14 cellular contexts compared by ENCODE assay signal in genomic region chr3:48848816-48849515, GRCh38. TPM values are rescaled to one million over a fixed set of nuclear protein-coding genes. Genes with fewer than 3 reads are reported as not detected.
DNase-seq lines count a peak whose midpoint lies in the region; ATAC-seq and TF ChIP-seq lines count a peak whose summit lies in the region.
"Had no signal": no experiment of that assay in that cellular context is flagged by ENCODE, and none has a peak within 500 bp of the region (broad histone marks: within the 10 kb centered on the region; RNA-seq: fewer than 3 reads in every experiment).

No MANE protein-coding gene starts in this region.

- peaks cover 6% of the 10 kb centered on the region for H3K36me3 Mint-ChIP-seq in activated CD4-positive, alpha-beta memory T cell treated with anti-CD3 and anti-CD28 coated beads for 36 hours
- peaks cover 8% of the 10 kb centered on the region for H3K36me3 Mint-ChIP-seq in activated CD4-positive, alpha-beta memory T cell treated with anti-CD3 and anti-CD28 coated beads, Interleukin-2, amount 10 ng/mL, durations not matched to agents 7 days and 5 days (ENCODE audit: low read depth)
- no peaks in the 10 kb centered on the region for H3K36me3 Mint-ChIP-seq in memory B cell
- H3K36me3 Mint-ChIP-seq in stimulated activated memory B cell treated with anti-CD40 and anti-IgM and Interleukin-4, amounts not matched to agents 10 μg/mL and 1 μg/mL and 100 μg/mL, for 72 hours = no peaks in the 10 kb centered on the region

- intact Hi-C loops in activated CD4-positive, alpha-beta memory T cell treated with anti-CD3 and anti-CD28 coated beads for 36 hours (cut with micrococcal nuclease) = loop anchor here (5.0 kb wide), 2 partner anchors 48 to 243 kb away; partner anchors contain the start of genes QRICH1 and SLC25A20

- no peaks in the 10 kb centered on the region for H3K9me3 Mint-ChIP-seq in activated CD4-positive, alpha-beta memory T cell treated with anti-CD3 and anti-CD28 coated beads for 36 hours
- H3K9me3 Mint-ChIP-seq in activated CD4-positive, alpha-beta memory T cell treated with anti-CD3 and anti-CD28 coated beads, Interleukin-2, amount 10 ng/mL, durations not matched to agents 7 days and 5 days = no peaks in the 10 kb centered on the region
- H3K9me3 Mint-ChIP-seq in memory B cell = no peaks in the 10 kb centered on the region
- H3K9me3 Mint-ChIP-seq in stimulated activated memory B cell treated with anti-CD40 and anti-IgM and Interleukin-4, amounts not matched to agents 10 μg/mL and 1 μg/mL and 100 μg/mL, for 72 hours = no peaks in the 10 kb centered on the region
- H3K9me3 Mint-ChIP-seq: activated naive CD4-positive, alpha-beta T cell treated with anti-CD3 and anti-CD28 coated beads for 36 hours had no signal

- peaks cover 28% of the 10 kb centered on the region for H3K4me1 Mint-ChIP-seq in activated CD4-positive, alpha-beta memory T cell treated with anti-CD3 and anti-CD28 coated beads for 36 hours (ENCODE audit: low read depth)
- H3K4me1 Mint-ChIP-seq in activated CD4-positive, alpha-beta memory T cell treated with anti-CD3 and anti-CD28 coated beads, Interleukin-2, amount 10 ng/mL, durations not matched to agents 7 days and 5 days = peaks cover 26% of the 10 kb centered on the region
- H3K4me1 Mint-ChIP-seq in memory B cell = peaks cover 16% of the 10 kb centered on the region
- peaks cover 20% of the 10 kb centered on the region for H3K4me1 Mint-ChIP-seq in stimulated activated memory B cell treated with anti-CD40 and anti-IgM and Interleukin-4, amounts not matched to agents 10 μg/mL and 1 μg/mL and 100 μg/mL, for 72 hours

- POLR2A ChIA-PET in activated CD4-positive, alpha-beta memory T cell treated with anti-CD3 and anti-CD28 coated beads for 36 hours (lab: Charles Lee) = no interaction called here
- POLR2A ChIA-PET in activated CD4-positive, alpha-beta memory T cell treated with anti-CD3 and anti-CD28 coated beads, Interleukin-2, amount 10 ng/mL, durations not matched to agents 7 days and 5 days (lab: Charles Lee) = interaction anchor here (1.3 kb wide), 1 partner anchor 81 kb away, joined by 3 read pairs; no protein-coding TSS in a partner anchor
- POLR2A ChIA-PET in RWPE1 (lab: Yijun Ruan, JAX; ENCODE audit: low non-redundant PET) = no interaction called here

- H3K27ac ChIP-seq in RWPE1 = peak overlapping the region; percentile 98

- no peak for ATAC-seq in memory B cell (ENCODE audit: low read depth)
- ATAC-seq in stimulated activated memory B cell treated with anti-CD40 and anti-IgM and Interleukin-4, amounts not matched to agents 10 μg/mL and 1 μg/mL and 100 μg/mL, for 72 hours = no peak
- ATAC-seq: left ventricle myocardium superior had no signal

- no peak overlapping the region for H3K27ac Mint-ChIP-seq in activated CD4-positive, alpha-beta memory T cell treated with anti-CD3 and anti-CD28 coated beads for 36 hours
- H3K27ac Mint-ChIP-seq in activated CD4-positive, alpha-beta memory T cell treated with anti-CD3 and anti-CD28 coated beads, Interleukin-2, amount 10 ng/mL, durations not matched to agents 7 days and 5 days = no peak overlapping the region
- no peak overlapping the region for H3K27ac Mint-ChIP-seq in memory B cell
- H3K27ac Mint-ChIP-seq in stimulated activated memory B cell treated with anti-CD40 and anti-IgM and Interleukin-4, amounts not matched to agents 10 μg/mL and 1 μg/mL and 100 μg/mL, for 72 hours = peak overlapping the region; percentile 86

- H3K27me3 Mint-ChIP-seq in activated CD4-positive, alpha-beta memory T cell treated with anti-CD3 and anti-CD28 coated beads for 36 hours = no peaks in the 10 kb centered on the region
- H3K27me3 Mint-ChIP-seq in activated CD4-positive, alpha-beta memory T cell treated with anti-CD3 and anti-CD28 coated beads, Interleukin-2, amount 10 ng/mL, durations not matched to agents 7 days and 5 days = no peaks in the 10 kb centered on the region
- H3K27me3 Mint-ChIP-seq in memory B cell = no peaks in the 10 kb centered on the region
- H3K27me3 Mint-ChIP-seq in stimulated activated memory B cell treated with anti-CD40 and anti-IgM and Interleukin-4, amounts not matched to agents 10 μg/mL and 1 μg/mL and 100 μg/mL, for 72 hours = no peaks in the 10 kb centered on the region

- no peak for TF ChIP-seq CTCF in RWPE1 (conservative IDR thresholded peaks at IDR 0.05; ENCODE audit: low read depth)

- CTCF ChIA-PET in activated CD4-positive, alpha-beta memory T cell treated with anti-CD3 and anti-CD28 coated beads for 36 hours (lab: Charles Lee) = no interaction called here
- CTCF ChIA-PET in activated CD4-positive, alpha-beta memory T cell treated with anti-CD3 and anti-CD28 coated beads, Interleukin-2, amount 10 ng/mL, durations not matched to agents 7 days and 5 days (lab: Charles Lee) = no interaction called here
- CTCF ChIA-PET in RWPE1 (lab: Yijun Ruan, JAX) = no interaction called here

- peak overlapping the region; percentile 83 for H3K4me3 Mint-ChIP-seq in activated CD4-positive, alpha-beta memory T cell treated with anti-CD3 and anti-CD28 coated beads for 36 hours
- H3K4me3 Mint-ChIP-seq in activated CD4-positive, alpha-beta memory T cell treated with anti-CD3 and anti-CD28 coated beads, Interleukin-2, amount 10 ng/mL, durations not matched to agents 7 days and 5 days = no peak overlapping the region
- peak overlapping the region; percentile 91 for H3K4me3 Mint-ChIP-seq in memory B cell
- H3K4me3 Mint-ChIP-seq in stimulated activated memory B cell treated with anti-CD40 and anti-IgM and Interleukin-4, amounts not matched to agents 10 μg/mL and 1 μg/mL and 100 μg/mL, for 72 hours = no peak overlapping the region

- DNase-seq in activated CD4-positive, alpha-beta memory T cell treated with anti-CD3 and anti-CD28 coated beads for 36 hours = no peak
- no peak for DNase-seq in activated CD4-positive, alpha-beta memory T cell treated with anti-CD3 and anti-CD28 coated beads, Interleukin-2, amount 10 ng/mL, durations not matched to agents 7 days and 5 days
- DNase-seq in RWPE1 (ENCODE audit: low spot score) (no peak), memory B cell (ENCODE audit: low spot score in 2 of 2) (no peak), amniotic stem cell (lab: John Stamatoyannopoulos, UW) (no peak), cerebellum (ENCODE audit: low spot score) (no peak)
- no peak for DNase-seq in stimulated activated CD4-positive, alpha-beta T cell treated with anti-CD3 and anti-CD28 coated beads, Interleukin-4, amount 100 ng/mL, for 4 hours
- DNase-seq: activated naive CD4-positive, alpha-beta T cell treated with anti-CD3 and anti-CD28 coated beads for 36 hours; DMS153; KG1; left ventricle myocardium superior; NCI-H1694; stimulated activated CD4-positive, alpha-beta T cell treated with anti-CD3 and anti-CD28 coated beads, Interleukin-12 subunit alpha, Interleukin-12 subunit beta, amount 100 ng/mL, for 4 hours had no signal

RNA-seq across cellular contexts. Expression of gene PRKAR2A, which starts 1.3 kb away (rescaled TPM):
- total RNA-seq in activated CD4-positive, alpha-beta memory T cell treated with anti-CD3 and anti-CD28 coated beads for 36 hours = 10 to 100 TPM; 30.4 to 32.7 TPM
- 10 to 100 TPM; 28.3 to 29.7 TPM for total RNA-seq in activated CD4-positive, alpha-beta memory T cell treated with anti-CD3 and anti-CD28 coated beads, Interleukin-2, amount 10 ng/mL, durations not matched to agents 7 days and 5 days
- total RNA-seq in cerebellum = 23.7 TPM

RNA-seq across cellular contexts. Expression of gene SLC25A20, which starts 49.7 kb away (rescaled TPM):
- 10 to 100 TPM; 16.7 to 18.2 TPM for total RNA-seq in activated CD4-positive, alpha-beta memory T cell treated with anti-CD3 and anti-CD28 coated beads for 36 hours
- 10 to 100 TPM; 25.6 to 29.5 TPM for total RNA-seq in activated CD4-positive, alpha-beta memory T cell treated with anti-CD3 and anti-CD28 coated beads, Interleukin-2, amount 10 ng/mL, durations not matched to agents 7 days and 5 days
- 6.5 TPM for total RNA-seq in cerebellum

Comparison
In these comparisons a context has a peak if more than half of its experiments do, and no peak if none do; other contexts are left out.
1. H3K4me3 Mint-ChIP-seq: peak in activated CD4-positive, alpha-beta memory T cell treated with anti-CD3 and anti-CD28 coated beads for 36 hours (single experiment) and memory B cell (single experiment); none in activated CD4-positive, alpha-beta memory T cell treated with anti-CD3 and anti-CD28 coated beads, Interleukin-2, amount 10 ng/mL, durations not matched to agents 7 days and 5 days (single experiment) and stimulated activated memory B cell treated with anti-CD40 and anti-IgM and Interleukin-4, amounts not matched to agents 10 μg/mL and 1 μg/mL and 100 μg/mL, for 72 hours (single experiment).